ENCODE assay signal across 12 cellular contexts in genomic region chr13:62643007-62643483, GRCh38.
DNase-seq lines count a peak whose midpoint lies in the region; ATAC-seq and TF ChIP-seq lines count a peak whose summit lies in the region.
"Had no signal": no experiment of that assay in that cellular context is flagged by ENCODE, and none has a peak within 500 bp of the region (broad histone marks: within the 10 kb centered on the region; RNA-seq: fewer than 3 reads in every experiment).

No MANE protein-coding gene starts in this region.

- POLR2A ChIA-PET in HEK293T (lab: Yijun Ruan, JAX), result no interaction called here

- H3K9me3 ChIP-seq in RWPE2 (ENCODE audit: severe bottlenecking) (peaks cover 3% of the 10 kb centered on the region), thyroid gland (no peaks in the 10 kb centered on the region)

- peak; percentile 13 for DNase-seq in GM12864 (ENCODE audit: low read depth)
- DNase-seq in HEK293T (ENCODE audit: extremely low spot score), result no peak
- no peak for DNase-seq in RWPE2 (ENCODE audit: low spot score)
- peak; percentile 39 for DNase-seq in iris pigment epithelial cell (ENCODE audit: low read depth)
- no peak for DNase-seq in central memory CD4-positive, alpha-beta T cell
- DNase-seq in thyroid gland, result no peak
- DNase-seq in stimulated activated naive CD4-positive, alpha-beta T cell (lab: John Stamatoyannopoulos, UW), result no peak
- DNase-seq: COR-L47; effector CD4-positive, alpha-beta T cell; natural killer cell; NCI-H446 had no signal

- H3K27ac ChIP-seq in RWPE2 (ENCODE audit: poor library complexity, severe bottlenecking), result peak overlapping the region; percentile 56
- H3K27ac ChIP-seq in thyroid gland, result no peak overlapping the region

- intact Hi-C loops in thyroid gland (cut with DNase I), result no loop called here

- H3K27me3 ChIP-seq in RWPE2 (ENCODE audit: insufficient read depth, poor library complexity, severe bottlenecking) (no peaks in the 10 kb centered on the region), thyroid gland (no peaks in the 10 kb centered on the region)

- 89 to 91% methylated on average over 4 of the region's 4 CpGs for WGBS in thyroid gland, 2 donors

- CTCF ChIA-PET in HEK293T (lab: Yijun Ruan, JAX), result no interaction called here

- no peaks in the 10 kb centered on the region for H3K4me1 ChIP-seq in RWPE2 (ENCODE audit: insufficient read depth, poor library complexity, severe bottlenecking)
- H3K4me1 ChIP-seq in thyroid gland, result no peaks in the 10 kb centered on the region

- H3K36me3 ChIP-seq in RWPE2 (ENCODE audit: low read depth), result no peaks in the 10 kb centered on the region
- no peaks in the 10 kb centered on the region for H3K36me3 ChIP-seq in thyroid gland

- TF ChIP-seq CTCF in GM12864 (IDR thresholded peaks at IDR 0.05; ENCODE audit: low read depth, low read length, missing control alignments) (no peak), RWPE2 (IDR thresholded peaks at IDR 0.05; ENCODE audit: poor library complexity, severe bottlenecking) (no peak), thyroid gland (IDR thresholded peaks at IDR 0.05) (no peak)

- TF ChIP-seq POLR2A in thyroid gland (IDR thresholded peaks at IDR 0.05), result no peak

- peak; percentile 83 for ATAC-seq in RWPE2 (ENCODE audit: low read depth)
- ATAC-seq in GM19035 (IDR thresholded peaks at IDR 0.05; ENCODE audit: unreplicated experiment), result no peak
- ATAC-seq: natural killer cell had no signal

- no peak overlapping the region for H3K4me3 ChIP-seq in GM12864 (ENCODE audit: low read depth, low read length)
- H3K4me3 ChIP-seq in RWPE2 (ENCODE audit: severe bottlenecking), result no peak overlapping the region
- no peak overlapping the region for H3K4me3 ChIP-seq in thyroid gland (replicated peaks in 1 of 3)

TF ChIP-seq in HEK293T, 16 proteins besides CTCF, POLR2A, EP300 and RAD21:
- TF ChIP-seq SUZ12 (IDR thresholded peaks at IDR 0.05) (no peak), ZNF384 (IDR thresholded peaks at IDR 0.05) (no peak), FOXK2 (IDR thresholded peaks at IDR 0.05) (no peak), FOXM1 (IDR thresholded peaks at IDR 0.05; ENCODE audit: borderline replicate concordance) (no peak), NFRKB (IDR thresholded peaks at IDR 0.05) (no peak), BHLHE40 (IDR thresholded peaks at IDR 0.05; ENCODE audit: borderline replicate concordance) (no peak), SP1 (IDR thresholded peaks at IDR 0.05) (no peak), L3MBTL2 (conservative IDR thresholded peaks at IDR 0.05) (no peak), TARDBP (IDR thresholded peaks at IDR 0.05) (peak; percentile 90), ARNT (IDR thresholded peaks at IDR 0.05) (no peak), CTBP1 (IDR thresholded peaks at IDR 0.05; ENCODE audit: borderline replicate concordance) (peak; percentile 76; the same call in 1 of the 2 replicates), FOXA1 (IDR thresholded peaks at IDR 0.05) (no peak), LEF1 (IDR thresholded peaks at IDR 0.05; ENCODE audit: borderline replicate concordance) (no peak), ELF4 (IDR thresholded peaks at IDR 0.05) (no peak), HDGF (IDR thresholded peaks at IDR 0.05; ENCODE audit: borderline replicate concordance) (no peak)
- TF ChIP-seq, protein P1, sequence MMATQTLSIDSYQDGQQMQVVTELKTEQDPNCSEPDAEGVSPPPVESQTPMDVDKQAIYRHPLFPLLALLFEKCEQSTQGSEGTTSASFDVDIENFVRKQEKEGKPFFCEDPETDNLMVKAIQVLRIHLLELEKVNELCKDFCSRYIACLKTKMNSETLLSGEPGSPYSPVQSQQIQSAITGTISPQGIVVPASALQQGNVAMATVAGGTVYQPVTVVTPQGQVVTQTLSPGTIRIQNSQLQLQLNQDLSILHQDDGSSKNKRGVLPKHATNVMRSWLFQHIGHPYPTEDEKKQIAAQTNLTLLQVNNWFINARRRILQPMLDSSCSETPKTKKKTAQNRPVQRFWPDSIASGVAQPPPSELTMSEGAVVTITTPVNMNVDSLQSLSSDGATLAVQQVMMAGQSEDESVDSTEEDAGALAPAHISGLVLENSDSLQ (IDR thresholded peaks at IDR 0.05), result peak; percentile 34

Comparison
In these comparisons a context has a peak if more than half of its experiments do, and no peak if none do; other contexts are left out.
1. DNase-seq: peak in GM12864 (single experiment) and iris pigment epithelial cell (single experiment); none in HEK293T (single experiment), RWPE2 (single experiment), central memory CD4-positive, alpha-beta T cell (single experiment), thyroid gland (0 of 2) and stimulated activated naive CD4-positive, alpha-beta T cell (0 of 6).